8 cellular contexts compared by ENCODE assay signal in genomic region chr14:105086833-105087307, GRCh38. TPM values are rescaled to one million over a fixed set of nuclear protein-coding genes. Genes with fewer than 3 reads are reported as not detected.
DNase-seq lines count a peak whose midpoint lies in the region; ATAC-seq and TF ChIP-seq lines count a peak whose summit lies in the region.

No MANE protein-coding gene starts in this region.

- H3K27me3 ChIP-seq in ACC112 (ENCODE audit: insufficient read depth, low read length) (0 out of 2 replicates have a peak, but pooled peaks cover 4% of the 10 kb centered on the region), mesendoderm (ENCODE audit: insufficient read depth, low read length, poor library complexity) (peaks cover 2% of the 10 kb centered on the region)

- no CpG with 5 or more reads among the region's 45 CpGs for WGBS in mesendoderm (ENCODE audit: extremely low coverage, insufficient coverage, low lambda C conversion rate)

- H2AK5ac ChIP-seq in mesendoderm (ENCODE audit: low read length) = no peak overlapping the region

- no peaks in the 10 kb centered on the region for H3K36me3 ChIP-seq in ACC112 (ENCODE audit: insufficient read depth, low read length)
- H3K36me3 ChIP-seq in mesendoderm (ENCODE audit: control insufficient read depth, insufficient read depth, low read length) = no peaks in the 10 kb centered on the region

- ATAC-seq in GM18505 (IDR thresholded peaks at IDR 0.05; ENCODE audit: unreplicated experiment) (peak; percentile 68), HG03045 (IDR thresholded peaks at IDR 0.05; ENCODE audit: unreplicated experiment) (peak; percentile 74)

- peak overlapping the region; percentile 89 for H3K4me3 ChIP-seq in ACC112 (ENCODE audit: low read depth, low read length)
- no peak overlapping the region for H3K4me3 ChIP-seq in mesendoderm (ENCODE audit: low read length)

- no peak overlapping the region for H3K23ac ChIP-seq in mesendoderm (ENCODE audit: low read length)

- no peak overlapping the region for H3K18ac ChIP-seq in mesendoderm (ENCODE audit: low read length)

- H4K5ac ChIP-seq in mesendoderm (ENCODE audit: low read length) = no peak overlapping the region

- DNase-seq in NCI-H524 (lab: John Stamatoyannopoulos, UW) (peak; percentile 82 to 90), ecto neural progenitor cell (ENCODE audit: low spot score) (peak; percentile 93), mesendoderm (peak; percentile 90)
- DNase-seq in activated CD4-positive, alpha-beta T cell treated with anti-CD3 and anti-CD28 coated beads, Interleukin-2, amount 50 U/mL, for 48 hours = peak; percentile 87 to 89
- peak; percentile 83 to 88 for DNase-seq in stimulated activated CD8-positive, alpha-beta memory T cell treated with anti-CD3 and anti-CD28 coated beads, Interleukin-2, amount 100 ng/mL, for 48 hours (ENCODE audit: low read depth in 2 of 2)

- H2BK120ac ChIP-seq in mesendoderm (ENCODE audit: low read depth, low read length) = no peak overlapping the region

- no peak overlapping the region for H3K4ac ChIP-seq in mesendoderm (ENCODE audit: low read depth, low read length)

- peak; percentile 63 for TF ChIP-seq POLR2A in GM18505 (IDR thresholded peaks at IDR 0.05; ENCODE audit: borderline replicate concordance, extremely low read depth, insufficient read depth, insufficient read length)

- peak overlapping the region; percentile 45 for H2AFZ ChIP-seq in ACC112 (ENCODE audit: low read length, unreplicated experiment)

- no peak overlapping the region for H2BK15ac ChIP-seq in mesendoderm (replicated peaks; ENCODE audit: low read depth)

- H3K79me2 ChIP-seq in ACC112 (ENCODE audit: control insufficient read depth, insufficient read depth, low read length, unreplicated experiment) (no peaks in the 10 kb centered on the region), mesendoderm (ENCODE audit: control insufficient read depth, insufficient read depth, low read length) (no peaks in the 10 kb centered on the region)

- no peak overlapping the region for H3K9ac ChIP-seq in mesendoderm (ENCODE audit: low read length)

- peak overlapping the region; percentile 73 for H3K27ac ChIP-seq in ACC112 (ENCODE audit: low read depth, low read length)
- H3K27ac ChIP-seq in mesendoderm (ENCODE audit: low read depth, low read length) = no peak overlapping the region

- H4K8ac ChIP-seq in mesendoderm (ENCODE audit: low read depth, low read length) = no peak overlapping the region

- H3K4me2 ChIP-seq in mesendoderm (ENCODE audit: low read length) = peak overlapping the region; percentile 33

- H3K4me1 ChIP-seq in ACC112 (ENCODE audit: control insufficient read depth, insufficient read depth, low read length, unreplicated experiment) (peaks cover 33% of the 10 kb centered on the region), mesendoderm (ENCODE audit: control insufficient read depth, low read depth, low read length) (no peaks in the 10 kb centered on the region)

- H3K56ac ChIP-seq in mesendoderm (ENCODE audit: low read length) = peak overlapping the region; percentile 51

- no peak overlapping the region for H2BK5ac ChIP-seq in mesendoderm (ENCODE audit: low read length)

- H3K79me1 ChIP-seq in mesendoderm (ENCODE audit: low read length) = no peaks in the 10 kb centered on the region

RNA-seq across cellular contexts. Expression of gene GPR132, which starts 21.6 kb away (rescaled TPM):
- not detected for polyA plus RNA-seq in mesendoderm (2013, experiment 1 of 2)
- not detected for polyA plus RNA-seq in mesendoderm (2013, experiment 2 of 2)
